In the genomic region with DNA sequence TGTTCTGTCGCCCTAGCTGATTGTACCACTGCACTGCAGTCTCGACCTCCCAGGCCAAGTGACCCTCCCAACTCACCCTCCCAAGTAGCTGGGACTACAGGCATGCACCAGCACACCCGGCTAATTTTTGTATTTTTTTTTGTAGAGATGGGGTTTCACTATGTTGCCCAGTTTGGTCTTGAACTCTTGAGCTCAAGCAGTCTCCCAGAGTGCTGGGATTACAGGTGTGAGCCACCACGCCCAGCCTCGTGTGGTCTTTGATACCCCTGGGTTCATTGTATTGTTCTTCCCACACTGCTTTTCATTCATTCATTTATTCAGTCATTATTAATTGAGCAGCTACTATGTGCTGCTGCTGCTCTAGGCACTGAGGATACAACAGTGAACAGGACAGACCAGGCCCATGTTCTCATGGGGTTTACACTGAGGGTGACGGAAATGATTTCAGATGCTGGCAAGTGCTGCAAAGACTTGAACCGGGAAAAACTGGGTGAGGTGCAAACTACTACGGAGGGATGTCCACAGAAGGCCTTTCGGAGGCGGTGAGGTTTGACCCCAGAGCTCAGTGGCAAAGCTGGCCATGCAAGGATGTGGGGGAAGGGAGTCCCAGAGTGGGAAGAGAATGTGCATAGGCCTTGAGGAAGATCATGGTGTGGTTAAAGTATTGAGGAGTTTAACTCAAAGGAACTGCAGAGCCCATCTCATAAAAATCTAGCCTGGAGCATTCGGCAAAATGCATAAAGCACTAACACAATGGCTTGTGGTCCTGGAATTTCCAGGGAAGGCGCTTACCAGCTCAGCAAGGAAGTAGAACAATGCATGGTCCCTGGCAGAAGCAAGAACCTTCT, we compare ENCODE assay signal across 12 cellular contexts. TPM values are rescaled to one million over a fixed set of nuclear protein-coding genes. Genes with fewer than 3 reads are reported as not detected.
DNase-seq lines count a peak whose midpoint lies in the region; ATAC-seq, FAIRE-seq and TF ChIP-seq lines count a peak whose summit lies in the region.
"Had no signal": no experiment of that assay in that cellular context is flagged by ENCODE, and none has a peak within 500 bp of the region (broad histone marks: within the 10 kb centered on the region; RNA-seq: fewer than 3 reads in every experiment).

No MANE protein-coding gene starts in this region.

- CTCF ChIA-PET in AG04450 (lab: Charles Lee) = interaction anchor here (0.6 kb wide), 2 partner anchors 70 to 81 kb away, joined by 3 to 4 read pairs; no protein-coding TSS in a partner anchor

- no peak for DNase-seq in AG04450 (ENCODE audit: low read depth, low spot score)
- no peak for DNase-seq in mucosa of descending colon
- no peak for DNase-seq in kidney
- DNase-seq in DMS79 treated with DMSO at 0.1 percent for 48 hours (lab: John Stamatoyannopoulos, UW) = no peak
- DNase-seq in T1000 (lab: John Stamatoyannopoulos, UW) = no peak
- DNase-seq: NCI-H1417 treated with DMSO at 0.1 percent for 48 hours had no signal

- FAIRE-seq in kidney (lab: Jason Lieb, UNC) = no peak
- FAIRE-seq: TTC549, urothelium cell line had no signal

- peaks cover 15% of the 10 kb centered on the region for H3K36me3 Mint-ChIP-seq in activated naive CD8-positive, alpha-beta T cell

- H3K27me3 Mint-ChIP-seq in activated naive CD8-positive, alpha-beta T cell = no peaks in the 10 kb centered on the region

- H3K27me3 ChIP-seq in AG04450 (ENCODE audit: control insufficient read depth, insufficient read depth, low read length) (no peaks in the 10 kb centered on the region), HUES48 (ENCODE audit: control insufficient read depth, insufficient read depth, low read length) (no peaks in the 10 kb centered on the region)
- H3K27me3 ChIP-seq: BLaER1 treated with 17β-estradiol and CSF1 and Interleukin-3, amounts not matched to agents 10 nM and 100 nM had no signal

- H3K4me3 ChIP-seq in AG04450 (ENCODE audit: low read depth, low read length) (no peak overlapping the region), HUES48 (ENCODE audit: low read depth, low read length) (no peak overlapping the region), mucosa of descending colon (no peak overlapping the region), kidney (ENCODE audit: low read length in 2 of 2) (no peak overlapping the region)
- H3K4me3 ChIP-seq: BLaER1 treated with 17β-estradiol and CSF1 and Interleukin-3, amounts not matched to agents 10 nM and 100 nM had no signal

- no peak for TF ChIP-seq CTCF in AG04450 (IDR thresholded peaks at IDR 0.05; ENCODE audit: low read depth, low read length)
- no peak for TF ChIP-seq CTCF in mucosa of descending colon (IDR thresholded peaks at IDR 0.05)
- TF ChIP-seq CTCF in kidney (IDR thresholded peaks at IDR 0.05; ENCODE audit: borderline replicate concordance, extremely low read depth, insufficient read depth) = no peak

- no peak overlapping the region for H3K9ac ChIP-seq in HUES48 (ENCODE audit: low read depth, low read length)
- H3K9ac ChIP-seq in kidney (ENCODE audit: low read length in 2 of 2) = no peak overlapping the region
- H3K9ac ChIP-seq: BLaER1 treated with 17β-estradiol and CSF1 and Interleukin-3, amounts not matched to agents 10 nM and 100 nM had no signal

- POLR2A ChIA-PET in AG04450 (lab: Yijun Ruan, JAX) = interaction anchor here (0.6 kb wide), 2 partner anchors 12 to 166 kb away, joined by 5 to 15 read pairs; no protein-coding TSS in a partner anchor

- peak overlapping the region; percentile 97 for H3K27ac Mint-ChIP-seq in activated naive CD8-positive, alpha-beta T cell

- peaks cover 26% of the 10 kb centered on the region for H3K4me1 ChIP-seq in HUES48 (ENCODE audit: control insufficient read depth, insufficient read depth, low read length)
- H3K4me1 ChIP-seq in mucosa of descending colon (ENCODE audit: low read depth) = no peaks in the 10 kb centered on the region
- peaks cover 0 to 5% of the 10 kb centered on the region in 2 donors for H3K4me1 ChIP-seq in kidney (ENCODE audit: control insufficient read depth in 1 of 2, insufficient read depth in 1 of 2, low read depth in 1 of 2, low read length in 2 of 2)

- peaks cover 2% of the 10 kb centered on the region for H3K9me3 ChIP-seq in AG04450 (ENCODE audit: control insufficient read depth, insufficient read depth, low read length)
- peaks cover 6% of the 10 kb centered on the region; the same call in 1 of the 2 replicates for H3K9me3 ChIP-seq in HUES48 (ENCODE audit: control insufficient read depth, insufficient read depth, low read length)
- H3K9me3 ChIP-seq in mucosa of descending colon = no peaks in the 10 kb centered on the region
- H3K9me3 ChIP-seq in kidney (ENCODE audit: control insufficient read depth in 1 of 2, low read length in 2 of 2) = no peaks in the 10 kb centered on the region

- H3K27ac ChIP-seq in AG04450 (ENCODE audit: low read depth, low read length) (peak overlapping the region; percentile 52), HUES48 (ENCODE audit: low read depth, low read length) (peak overlapping the region; percentile 1), kidney (ENCODE audit: low read depth in 2 of 2, low read length in 2 of 2) (no peak overlapping the region)
- H3K27ac ChIP-seq: BLaER1 treated with 17β-estradiol and CSF1 and Interleukin-3, amounts not matched to agents 10 nM and 100 nM had no signal

- H3K36me3 ChIP-seq in HUES48 (ENCODE audit: control insufficient read depth, insufficient read depth, low read length) (peaks cover 4% of the 10 kb centered on the region; the same call in 1 of the 2 replicates), mucosa of descending colon (ENCODE audit: low read depth) (no peaks in the 10 kb centered on the region), kidney (ENCODE audit: control insufficient read depth in 1 of 2, insufficient read depth in 2 of 2, low read length in 2 of 2) (no peaks in the 10 kb centered on the region)

- H3K9me3 Mint-ChIP-seq in activated naive CD8-positive, alpha-beta T cell (ENCODE audit: low read depth) = no peaks in the 10 kb centered on the region

- peaks cover 85% of the 10 kb centered on the region for H3K4me1 Mint-ChIP-seq in activated naive CD8-positive, alpha-beta T cell (ENCODE audit: low read depth)

- intact Hi-C loops in mucosa of descending colon (cut with DNase I, micrococcal nuclease) = no loop called here
- intact Hi-C loops in kidney (cut with DNase I) = no loop called here

- ATAC-seq in mucosa of descending colon (peak; percentile 26), GM19035 (IDR thresholded peaks at IDR 0.05; ENCODE audit: unreplicated experiment) (no peak)

- peak overlapping the region; percentile 70 for H3K4me3 Mint-ChIP-seq in activated naive CD8-positive, alpha-beta T cell

RNA-seq across cellular contexts. Expression of gene ABCC1, which starts 10.9 kb away (rescaled TPM):
- 69.7 and 102 TPM in 2 replicates for polyA plus RNA-seq in AG04450 (2011; rRNA removed)
- 290 and 395 TPM in 2 replicates for polyA minus RNA-seq in AG04450 (2011; rRNA and poly(A)+ RNA removed)
- 10 to 100 TPM; 13.8 to 40.0 (median 25.5) TPM for total RNA-seq in mucosa of descending colon
- 29.7 TPM for total RNA-seq in kidney
- polyA plus RNA-seq in kidney (ENCODE audit: insufficient read depth, low read depth, low replicate concordance) = 4.6 TPM

Comparison
In these comparisons a context has a peak if more than half of its experiments do, and no peak if none do; other contexts are left out.
1. H3K27ac ChIP-seq: peak in AG04450 (single experiment) and HUES48 (single experiment); none in kidney (0 of 2).